15 cellular contexts compared by ENCODE assay signal in the genomic region with DNA sequence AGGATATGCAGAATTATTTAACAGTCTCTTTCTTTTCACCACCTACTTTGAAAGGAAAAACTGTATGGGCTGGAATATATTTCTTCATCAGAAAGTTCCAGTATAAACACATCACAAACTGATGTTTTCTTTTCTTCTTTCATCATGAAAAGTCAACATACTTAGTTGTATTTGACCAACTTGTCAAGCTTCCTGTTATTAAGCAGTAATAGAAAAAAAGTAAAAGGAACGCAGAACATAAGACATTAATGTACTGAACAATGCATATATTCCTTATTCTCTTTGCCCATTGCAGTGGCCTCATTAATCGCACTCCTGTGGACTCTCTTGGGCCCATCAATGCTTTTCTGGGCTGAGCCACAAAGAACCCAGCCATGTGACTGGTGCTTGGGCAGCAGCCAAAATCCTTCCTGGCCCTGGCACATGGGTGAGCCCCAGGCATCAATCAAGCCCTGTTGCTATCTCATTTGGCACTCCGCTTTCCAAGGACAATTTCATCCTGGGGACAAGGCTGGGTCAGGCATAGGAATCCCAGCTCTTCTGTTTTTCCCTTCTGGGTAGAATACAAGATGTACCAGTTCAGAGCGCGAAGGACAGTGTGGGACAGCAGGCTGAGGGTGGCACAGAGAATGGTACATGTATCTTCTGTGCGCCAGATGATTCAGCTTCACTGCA. TPM values are rescaled to one million over a fixed set of nuclear protein-coding genes. Genes with fewer than 3 reads are reported as not detected.
DNase-seq lines count a peak whose midpoint lies in the region; ATAC-seq and TF ChIP-seq lines count a peak whose summit lies in the region.
"Had no signal": no experiment of that assay in that cellular context is flagged by ENCODE, and none has a peak within 500 bp of the region (broad histone marks: within the 10 kb centered on the region; RNA-seq: fewer than 3 reads in every experiment).

No MANE protein-coding gene starts in this region.

- H3K27me3 ChIP-seq in PC-3 (ENCODE audit: low read length) (no peaks in the 10 kb centered on the region), heart left ventricle (no peaks in the 10 kb centered on the region)

- no peaks in the 10 kb centered on the region for H4K20me1 ChIP-seq in PC-3 (ENCODE audit: low read length)

- no peaks in the 10 kb centered on the region for H3K79me2 ChIP-seq in PC-3 (ENCODE audit: low read length)

- H3K4me3 ChIP-seq in HEK293 (ENCODE audit: low read depth, low read length), result no peak overlapping the region
- H3K4me3 ChIP-seq in PC-3 (ENCODE audit: low read length), result no peak overlapping the region
- no peak overlapping the region for H3K4me3 ChIP-seq in heart left ventricle
- H3K4me3 ChIP-seq: HAP-1 had no signal

- no peak for TF ChIP-seq POLR2A in heart left ventricle (IDR thresholded peaks at IDR 0.05)

- H3F3A ChIP-seq in PC-3 (ENCODE audit: low read length, unreplicated experiment), result no peaks in the 10 kb centered on the region

- no peak overlapping the region for H3K4me3 Mint-ChIP-seq in stimulated activated naive CD8-positive, alpha-beta T cell treated with anti-CD3 and anti-CD28 coated beads, Interleukin-15, amount 100 ng/mL, for 72 hours
- H3K4me3 Mint-ChIP-seq in activated naive CD4-positive, alpha-beta T cell treated with anti-CD3 and anti-CD28 coated beads, Interleukin-2, amount 10 ng/mL, durations not matched to agents 7 days and 5 days, result no peak overlapping the region
- H3K4me3 Mint-ChIP-seq: activated naive CD8-positive, alpha-beta T cell treated with anti-CD3 and anti-CD28 coated beads, Interleukin-2, amount 10 ng/mL, durations not matched to agents 7 days and 5 days; stimulated activated naive B cell treated with anti-CD40 and anti-IgM and Interleukin-4, amounts not matched to agents 10 μg/mL and 1 μg/mL and 100 μg/mL, for 72 hours had no signal

- 54 to 58% (median 56%) methylated on average over 6 of the region's 6 CpGs for WGBS in heart left ventricle, 4 donors

- no peak overlapping the region for H3K27ac Mint-ChIP-seq in stimulated activated naive CD8-positive, alpha-beta T cell treated with anti-CD3 and anti-CD28 coated beads, Interleukin-15, amount 100 ng/mL, for 72 hours
- H3K27ac Mint-ChIP-seq in activated naive CD4-positive, alpha-beta T cell treated with anti-CD3 and anti-CD28 coated beads, Interleukin-2, amount 10 ng/mL, durations not matched to agents 7 days and 5 days, result no peak overlapping the region
- H3K27ac Mint-ChIP-seq: activated naive CD8-positive, alpha-beta T cell treated with anti-CD3 and anti-CD28 coated beads, Interleukin-2, amount 10 ng/mL, durations not matched to agents 7 days and 5 days; stimulated activated naive B cell treated with anti-CD40 and anti-IgM and Interleukin-4, amounts not matched to agents 10 μg/mL and 1 μg/mL and 100 μg/mL, for 72 hours had no signal

- H3K36me3 ChIP-seq in HEK293 (ENCODE audit: control insufficient read depth in 2 of 2, insufficient read depth in 1 of 2, low read length in 2 of 2), result peaks cover 0 to 9% of the 10 kb centered on the region in 2 experiments; a peak in 1 of 3 replicates
- peaks cover 3% of the 10 kb centered on the region; the same call in 1 of the 2 replicates for H3K36me3 ChIP-seq in PC-3 (ENCODE audit: low read depth, low read length)
- H3K36me3 ChIP-seq in heart left ventricle, result peaks cover 0 to 6% (median 0%) of the 10 kb centered on the region in 9 donors
- H3K36me3 ChIP-seq: HAP-1 had no signal

- DNase-seq in PC-3 (no peak), heart left ventricle (peak; percentile 81 to 91 (median 86)), putamen (ENCODE audit: low spot score) (peak; percentile 45)
- DNase-seq in stimulated activated naive CD8-positive, alpha-beta T cell treated with anti-CD3 and anti-CD28 coated beads, Interleukin-15, amount 100 ng/mL, for 72 hours, result no peak
- DNase-seq in activated naive CD4-positive, alpha-beta T cell treated with anti-CD3 and anti-CD28 coated beads, Interleukin-2, amount 10 ng/mL, durations not matched to agents 7 days and 5 days, result no peak
- DNase-seq: activated naive CD8-positive, alpha-beta T cell treated with anti-CD3 and anti-CD28 coated beads, Interleukin-2, amount 10 ng/mL, durations not matched to agents 7 days and 5 days; effector CD8-positive, alpha-beta T cell; NCI-H1436; stimulated activated CD4-positive, alpha-beta T cell treated with anti-CD3 and anti-CD28 coated beads, Interleukin-2, amount 100 ng/mL, for 24 hours; stimulated activated naive B cell treated with anti-CD40 and anti-IgM and Interleukin-4, amounts not matched to agents 10 μg/mL and 1 μg/mL and 100 μg/mL, for 72 hours had no signal

- H3K9me3 ChIP-seq in HEK293 (ENCODE audit: control insufficient read depth, insufficient read depth, low read depth, low read length), result no peaks in the 10 kb centered on the region
- no peaks in the 10 kb centered on the region for H3K9me3 ChIP-seq in PC-3 (ENCODE audit: low read length)
- no peaks in the 10 kb centered on the region for H3K9me3 ChIP-seq in heart left ventricle
- H3K9me3 ChIP-seq: HAP-1 had no signal

- H3K4me2 ChIP-seq in PC-3 (ENCODE audit: low read length), result no peak overlapping the region

- no TSS peak for BruUV-seq in PC-3 (replicated peaks; lab: Mats Ljungman, UMichigan)

- no peak overlapping the region for H2AFZ ChIP-seq in PC-3 (ENCODE audit: low read length)

- CTCF ChIA-PET in HEK293 (lab: Yijun Ruan, JAX) (interaction anchor here (1.0 kb wide), 1 partner anchor 17 kb away, joined by 3 read pairs; no protein-coding TSS in a partner anchor), PC-3 (lab: Charles Lee) (no interaction called here)
- CTCF ChIA-PET in activated naive CD4-positive, alpha-beta T cell treated with anti-CD3 and anti-CD28 coated beads, Interleukin-2, amount 10 ng/mL, durations not matched to agents 7 days and 5 days (lab: Charles Lee), result no interaction called here

- intact Hi-C loops in PC-3 (cut with micrococcal nuclease), result no loop called here
- intact Hi-C loops in heart left ventricle (cut with DNase I), result loop anchor here in 2 of 10 donors (5.0 kb wide), 2 partner anchors 41 to 49 kb away; partner anchors contain the start of gene RHOBTB1 (in 1 of the 2)

- peaks cover 0 to 9% of the 10 kb centered on the region in 2 donors for H3K9me3 Mint-ChIP-seq in stimulated activated naive CD8-positive, alpha-beta T cell treated with anti-CD3 and anti-CD28 coated beads, Interleukin-15, amount 100 ng/mL, for 72 hours
- no peaks in the 10 kb centered on the region for H3K9me3 Mint-ChIP-seq in activated naive CD4-positive, alpha-beta T cell treated with anti-CD3 and anti-CD28 coated beads, Interleukin-2, amount 10 ng/mL, durations not matched to agents 7 days and 5 days
- H3K9me3 Mint-ChIP-seq: activated naive CD8-positive, alpha-beta T cell treated with anti-CD3 and anti-CD28 coated beads, Interleukin-2, amount 10 ng/mL, durations not matched to agents 7 days and 5 days had no signal

- H3K4me1 ChIP-seq in HEK293 (ENCODE audit: control insufficient read depth, insufficient read depth, low read length), result peaks cover 3% of the 10 kb centered on the region
- H3K4me1 ChIP-seq in PC-3 (ENCODE audit: insufficient read depth, low read length), result no peaks in the 10 kb centered on the region
- H3K4me1 ChIP-seq in heart left ventricle, result peaks cover 0 to 68% (median 26%) of the 10 kb centered on the region in 12 donors
- H3K4me1 ChIP-seq: HAP-1 had no signal

- POLR2A ChIA-PET in HEK293 (lab: Yijun Ruan, JAX), result no interaction called here
- POLR2A ChIA-PET in PC-3 (lab: Charles Lee; ENCODE audit: unreplicated experiment), result interaction anchor here (0.6 kb wide), 1 partner anchor 99 kb away, joined by 3 read pairs; no protein-coding TSS in a partner anchor

- TF ChIP-seq CTCF in HEK293 (tag by site-specific recombination; IDR thresholded peaks at IDR 0.05), result no peak
- TF ChIP-seq CTCF in PC-3 (conservative IDR thresholded peaks at IDR 0.05; ENCODE audit: low read depth, low read length), result no peak
- no peak for TF ChIP-seq CTCF in heart left ventricle (IDR thresholded peaks at IDR 0.05)

- H3K36me3 Mint-ChIP-seq in activated naive CD4-positive, alpha-beta T cell treated with anti-CD3 and anti-CD28 coated beads, Interleukin-2, amount 10 ng/mL, durations not matched to agents 7 days and 5 days, result no peaks in the 10 kb centered on the region
- H3K36me3 Mint-ChIP-seq: activated naive CD8-positive, alpha-beta T cell treated with anti-CD3 and anti-CD28 coated beads, Interleukin-2, amount 10 ng/mL, durations not matched to agents 7 days and 5 days had no signal

- 0 out of 2 replicates have a peak, but pooled peaks cover 4% of the 10 kb centered on the region for H3K9me2 ChIP-seq in PC-3 (replicated peaks; ENCODE audit: low read length)

- H3K27me3 Mint-ChIP-seq in stimulated activated naive CD8-positive, alpha-beta T cell treated with anti-CD3 and anti-CD28 coated beads, Interleukin-15, amount 100 ng/mL, for 72 hours, result no peaks in the 10 kb centered on the region
- H3K27me3 Mint-ChIP-seq in activated naive CD4-positive, alpha-beta T cell treated with anti-CD3 and anti-CD28 coated beads, Interleukin-2, amount 10 ng/mL, durations not matched to agents 7 days and 5 days, result no peaks in the 10 kb centered on the region
- H3K27me3 Mint-ChIP-seq: stimulated activated naive B cell treated with anti-CD40 and anti-IgM and Interleukin-4, amounts not matched to agents 10 μg/mL and 1 μg/mL and 100 μg/mL, for 72 hours had no signal

- H3K9ac ChIP-seq in PC-3 (ENCODE audit: low read length), result no peak overlapping the region

- no peak overlapping the region for H3K27ac ChIP-seq in HEK293 (ENCODE audit: extremely low read depth, low read depth, low read length)
- H3K27ac ChIP-seq in PC-3 (ENCODE audit: low read length), result no peak overlapping the region
- peak overlapping the region; percentile 32 to 86 (median 64) for H3K27ac ChIP-seq in heart left ventricle

- no peaks in the 10 kb centered on the region for H3K4me1 Mint-ChIP-seq in stimulated activated naive CD8-positive, alpha-beta T cell treated with anti-CD3 and anti-CD28 coated beads, Interleukin-15, amount 100 ng/mL, for 72 hours
- no peaks in the 10 kb centered on the region for H3K4me1 Mint-ChIP-seq in activated naive CD4-positive, alpha-beta T cell treated with anti-CD3 and anti-CD28 coated beads, Interleukin-2, amount 10 ng/mL, durations not matched to agents 7 days and 5 days
- H3K4me1 Mint-ChIP-seq: activated naive CD8-positive, alpha-beta T cell treated with anti-CD3 and anti-CD28 coated beads, Interleukin-2, amount 10 ng/mL, durations not matched to agents 7 days and 5 days; stimulated activated naive B cell treated with anti-CD40 and anti-IgM and Interleukin-4, amounts not matched to agents 10 μg/mL and 1 μg/mL and 100 μg/mL, for 72 hours had no signal

- ATAC-seq in PC-3 (peak; percentile 63), heart left ventricle (peak; percentile 93 to 95 (median 94)), GM19463 (IDR thresholded peaks at IDR 0.05; ENCODE audit: unreplicated experiment) (no peak), GM18867 (IDR thresholded peaks at IDR 0.05; ENCODE audit: unreplicated experiment) (no peak)
- no peak for ATAC-seq in stimulated activated naive CD8-positive, alpha-beta T cell treated with anti-CD3 and anti-CD28 coated beads, Interleukin-15, amount 100 ng/mL, for 72 hours
- ATAC-seq: Panc1; stimulated activated naive B cell treated with anti-CD40 and anti-IgM and Interleukin-4, amounts not matched to agents 10 μg/mL and 1 μg/mL and 100 μg/mL, for 72 hours had no signal

TF ChIP-seq in HEK293, 187 proteins besides CTCF, POLR2A, EP300 and RAD21 (continues in another document):
- TF ChIP-seq ZSCAN16 (tag by site-specific recombination; IDR thresholded peaks at IDR 0.05), result no peak

RNA-seq across cellular contexts. Expression of gene RHOBTB1, which starts 42.3 kb away (rescaled TPM):
- total RNA-seq in PC-3 (2014; rRNA removed) (6.7 and 7.0 TPM in 2 replicates), heart left ventricle (10 to 100 TPM in 8 of 9 donors, 1 to 10 TPM in 1; 9.6 to 41.3 (median 16.0) TPM)
- polyA plus RNA-seq in heart left ventricle, result 1 to 10 TPM; 6.4 to 7.5 TPM
- total RNA-seq: activated naive CD8-positive, alpha-beta T cell treated with anti-CD3 and anti-CD28 coated beads, Interleukin-2, amount 10 ng/mL, durations not matched to agents 7 days and 5 days had no signal

Comparison
In these comparisons a context has a peak if more than half of its experiments do, and no peak if none do; other contexts are left out.
1. H3K27ac ChIP-seq: peak in heart left ventricle (12 of 12); none in HEK293 (single experiment) and PC-3 (single experiment).
2. ATAC-seq: peak in PC-3 (single experiment) and heart left ventricle (4 of 4); none in GM19463 (single experiment), GM18867 (single experiment) and stimulated activated naive CD8-positive, alpha-beta T cell treated with anti-CD3 and anti-CD28 coated beads, Interleukin-15, amount 100 ng/mL, for 72 hours (single experiment).
3. DNase-seq: peak in heart left ventricle (5 of 5) and putamen (single experiment); none in PC-3 (single experiment), stimulated activated naive CD8-positive, alpha-beta T cell treated with anti-CD3 and anti-CD28 coated beads, Interleukin-15, amount 100 ng/mL, for 72 hours (0 of 2) and activated naive CD4-positive, alpha-beta T cell treated with anti-CD3 and anti-CD28 coated beads, Interleukin-2, amount 10 ng/mL, durations not matched to agents 7 days and 5 days (single experiment).